ENCODE assay signal across 18 cellular contexts in genomic region chr15:99550077-99550476, GRCh38. TPM values are rescaled to one million over a fixed set of nuclear protein-coding genes. Genes with fewer than 3 reads are reported as not detected.
DNase-seq lines count a peak whose midpoint lies in the region; ATAC-seq and TF ChIP-seq lines count a peak whose summit lies in the region.
"Had no signal": no experiment of that assay in that cellular context is flagged by ENCODE, and none has a peak within 500 bp of the region (broad histone marks: within the 10 kb centered on the region; RNA-seq: fewer than 3 reads in every experiment).

No MANE protein-coding gene starts in this region.

- H3K4me3 Mint-ChIP-seq in activated T-helper 17 cell treated with anti-CD3 and anti-CD28 coated beads, Interleukin-2, amount 50 U/mL, for 72 hours: no peak overlapping the region
- H3K4me3 Mint-ChIP-seq in stimulated activated naive CD8-positive, alpha-beta T cell treated with anti-CD3 and anti-CD28 coated beads, Interleukin-15, Interleukin-2, amounts not matched to agents 100 ng/mL and 50 ng/mL, for 24 hours: no peak overlapping the region

- no peaks in the 10 kb centered on the region for H3K36me3 Mint-ChIP-seq in activated T-helper 17 cell treated with anti-CD3 and anti-CD28 coated beads, Interleukin-2, amount 50 U/mL, for 72 hours (ENCODE audit: low read depth)
- H3K36me3 Mint-ChIP-seq in stimulated activated naive CD8-positive, alpha-beta T cell treated with anti-CD3 and anti-CD28 coated beads, Interleukin-15, Interleukin-2, amounts not matched to agents 100 ng/mL and 50 ng/mL, for 24 hours (ENCODE audit: low read depth): no peaks in the 10 kb centered on the region

- H3K36me3 ChIP-seq in left lung: no peaks in the 10 kb centered on the region
- H3K36me3 ChIP-seq: HAP-1 had no signal

- ATAC-seq in activated T-helper 17 cell treated with anti-CD3 and anti-CD28 coated beads, Interleukin-2, amount 50 U/mL, for 72 hours (replicated peaks): peak; percentile 98
- ATAC-seq in left lung: no peak

- no peaks in the 10 kb centered on the region for H3K27me3 Mint-ChIP-seq in activated T-helper 17 cell treated with anti-CD3 and anti-CD28 coated beads, Interleukin-2, amount 50 U/mL, for 72 hours
- H3K27me3 Mint-ChIP-seq in stimulated activated naive CD8-positive, alpha-beta T cell treated with anti-CD3 and anti-CD28 coated beads, Interleukin-15, Interleukin-2, amounts not matched to agents 100 ng/mL and 50 ng/mL, for 24 hours: peaks cover 4% of the 10 kb centered on the region

- no peak overlapping the region for H3K4me3 ChIP-seq in left lung
- H3K4me3 ChIP-seq: HAP-1 had no signal

- no peaks in the 10 kb centered on the region for H3K4me1 ChIP-seq in left lung
- H3K4me1 ChIP-seq: HAP-1 had no signal

- H3K4me1 Mint-ChIP-seq in activated T-helper 17 cell treated with anti-CD3 and anti-CD28 coated beads, Interleukin-2, amount 50 U/mL, for 72 hours: peaks cover 7% of the 10 kb centered on the region
- H3K4me1 Mint-ChIP-seq in stimulated activated naive CD8-positive, alpha-beta T cell treated with anti-CD3 and anti-CD28 coated beads, Interleukin-15, Interleukin-2, amounts not matched to agents 100 ng/mL and 50 ng/mL, for 24 hours (ENCODE audit: low read depth): peaks cover 9% of the 10 kb centered on the region

- no peak overlapping the region for H3K27ac ChIP-seq in left lung
- H3K27ac ChIP-seq: C4-2B had no signal

- no peak for TF ChIP-seq CTCF in left lung (IDR thresholded peaks at IDR 0.05)

- H3K27me3 ChIP-seq in left lung: no peaks in the 10 kb centered on the region

- H3K27ac Mint-ChIP-seq in activated T-helper 17 cell treated with anti-CD3 and anti-CD28 coated beads, Interleukin-2, amount 50 U/mL, for 72 hours: no peak overlapping the region
- peak overlapping the region; percentile 2 for H3K27ac Mint-ChIP-seq in stimulated activated naive CD8-positive, alpha-beta T cell treated with anti-CD3 and anti-CD28 coated beads, Interleukin-15, Interleukin-2, amounts not matched to agents 100 ng/mL and 50 ng/mL, for 24 hours

- no peaks in the 10 kb centered on the region for H3K9me3 Mint-ChIP-seq in activated T-helper 17 cell treated with anti-CD3 and anti-CD28 coated beads, Interleukin-2, amount 50 U/mL, for 72 hours
- no peaks in the 10 kb centered on the region for H3K9me3 Mint-ChIP-seq in stimulated activated naive CD8-positive, alpha-beta T cell treated with anti-CD3 and anti-CD28 coated beads, Interleukin-15, Interleukin-2, amounts not matched to agents 100 ng/mL and 50 ng/mL, for 24 hours

- intact Hi-C loops in left lung (cut with DNase I): no loop called here

- peak; percentile 25 to 27 for DNase-seq in activated CD4-positive, alpha-beta T cell treated with anti-CD3 and anti-CD28 coated beads, Interleukin-2, amount 50 U/mL, for 48 hours
- DNase-seq in activated CD4-positive, alpha-beta T cell treated with anti-CD3 and anti-CD28 coated beads, Interleukin-2, amount 50 U/mL, for 4 hours: no peak
- DNase-seq in stimulated activated CD4-positive, alpha-beta T cell treated with anti-CD3 and anti-CD28 coated beads, Interleukin-2, amount 100 ng/mL, for 4 hours (ENCODE audit: low read depth): peak; percentile 4
- DNase-seq in stimulated activated CD4-positive, alpha-beta T cell treated with anti-CD3 and anti-CD28 coated beads, Interleukin-12 subunit alpha, Interleukin-12 subunit beta, amount 100 ng/mL, for 4 hours: no peak
- DNase-seq in Kasumi-1 (lab: John Stamatoyannopoulos, UW) (no peak), left lung (no peak)
- DNase-seq: DND-41; IMR-90; MV-4-11; NCI-H1417 treated with DMSO at 0.1 percent for 48 hours; NCI-H1930; NCI-H446; NCI-H69; NK-92 treated with Interleukin-12 subunit alpha and Interleukin-12 subunit beta, amount 100 ng/mL, for 24 hours had no signal

- H3K9me3 ChIP-seq in left lung: no peaks in the 10 kb centered on the region
- H3K9me3 ChIP-seq: HAP-1 had no signal

RNA-seq across cellular contexts. Expression of gene MEF2A, which starts 15.7 kb away (rescaled TPM):
- 10 to 100 TPM; 15.7 to 18.3 TPM for total RNA-seq in activated T-helper 17 cell treated with anti-CD3 and anti-CD28 coated beads, Interleukin-2, amount 50 U/mL, for 72 hours
- total RNA-seq in left lung: 10 to 100 TPM; 56.1 to 68.1 TPM

Comparison
In these comparisons a context has a peak if more than half of its experiments do, and no peak if none do; other contexts are left out.
1. DNase-seq: peak in activated CD4-positive, alpha-beta T cell treated with anti-CD3 and anti-CD28 coated beads, Interleukin-2, amount 50 U/mL, for 48 hours (2 of 2) and stimulated activated CD4-positive, alpha-beta T cell treated with anti-CD3 and anti-CD28 coated beads, Interleukin-2, amount 100 ng/mL, for 4 hours (single experiment); none in activated CD4-positive, alpha-beta T cell treated with anti-CD3 and anti-CD28 coated beads, Interleukin-2, amount 50 U/mL, for 4 hours (0 of 2), stimulated activated CD4-positive, alpha-beta T cell treated with anti-CD3 and anti-CD28 coated beads, Interleukin-12 subunit alpha, Interleukin-12 subunit beta, amount 100 ng/mL, for 4 hours (single experiment), Kasumi-1 (0 of 2) and left lung (0 of 2).